Comparison of ENCODE assay signal across 10 cellular contexts in genomic region chr10:109996225-109996624, GRCh38. TPM values are rescaled to one million over a fixed set of nuclear protein-coding genes. Genes with fewer than 3 reads are reported as not detected.
A peak's percentile ranks its signal among the peaks of the same experiment; 100 is the strongest.
DNase-seq lines count a peak whose midpoint lies in the region; ATAC-seq, FAIRE-seq and TF ChIP-seq lines count a peak whose summit lies in the region.
"Had no signal": no experiment of that assay in that cellular context is flagged by ENCODE, and none has a peak within 500 bp of the region (broad histone marks: within the 10 kb centered on the region; RNA-seq: fewer than 3 reads in every experiment).

No MANE protein-coding gene starts in this region.

- no peaks in the 10 kb centered on the region for H3K36me3 Mint-ChIP-seq in stimulated activated effector memory CD8-positive, alpha-beta T cell treated with anti-CD3 and anti-CD28 coated beads, Interleukin-12 subunit alpha, Interleukin-12 subunit beta, amount 100 ng/mL, for 72 hours

- peak; percentile 82 for FAIRE-seq in small intestine (lab: Jason Lieb, UNC)

- H3K4me3 ChIP-seq in small intestine (ENCODE audit: low read depth in 1 of 2, low read length in 2 of 2) (peak overlapping the region in 1 of 2 donors; percentile 41), sigmoid colon (no peak overlapping the region)

- H3K9me3 ChIP-seq in small intestine (ENCODE audit: control insufficient read depth, low read depth) (no peaks in the 10 kb centered on the region), sigmoid colon (no peaks in the 10 kb centered on the region)

- H3K27ac Mint-ChIP-seq in stimulated activated effector memory CD8-positive, alpha-beta T cell treated with anti-CD3 and anti-CD28 coated beads, Interleukin-12 subunit alpha, Interleukin-12 subunit beta, amount 100 ng/mL, for 72 hours = no peak overlapping the region

- 2 to 25% (median 14%) methylated on average over 2 of the region's 2 CpGs for WGBS in small intestine, 3 donors
- WGBS in sigmoid colon, 2 donors = 8 to 26% methylated on average over 2 of the region's 2 CpGs

- ATAC-seq in GM19372 (IDR thresholded peaks at IDR 0.05; ENCODE audit: low read depth, unreplicated experiment) = peak; percentile 71
- peak; percentile 70 for ATAC-seq in HG03108 (IDR thresholded peaks at IDR 0.05; ENCODE audit: unreplicated experiment)
- ATAC-seq in stimulated activated effector memory CD8-positive, alpha-beta T cell treated with anti-CD3 and anti-CD28 coated beads, Interleukin-12 subunit alpha, Interleukin-12 subunit beta, amount 100 ng/mL, for 72 hours = no peak

- H3K4me1 Mint-ChIP-seq in stimulated activated effector memory CD8-positive, alpha-beta T cell treated with anti-CD3 and anti-CD28 coated beads, Interleukin-12 subunit alpha, Interleukin-12 subunit beta, amount 100 ng/mL, for 72 hours = peaks cover 6% of the 10 kb centered on the region

- H3K27me3 ChIP-seq in small intestine (ENCODE audit: control insufficient read depth in 2 of 2, insufficient read depth in 2 of 2, low read length in 2 of 2) = no peaks in the 10 kb centered on the region
- H3K27me3 ChIP-seq in sigmoid colon = no peaks in the 10 kb centered on the region

- TF ChIP-seq POLR2A in sigmoid colon (IDR thresholded peaks at IDR 0.05) = no peak

- H3K4me3 Mint-ChIP-seq in stimulated activated effector memory CD8-positive, alpha-beta T cell treated with anti-CD3 and anti-CD28 coated beads, Interleukin-12 subunit alpha, Interleukin-12 subunit beta, amount 100 ng/mL, for 72 hours = no peak overlapping the region

- H3K27ac ChIP-seq in VCaP (peak overlapping the region; percentile 58), small intestine (ENCODE audit: low read depth in 1 of 2, low read length in 1 of 2) (peak overlapping the region; percentile 64 to 89), sigmoid colon (peak overlapping the region in 2 of 4 donors; percentile 19 to 42)

- TF ChIP-seq CTCF in VCaP (conservative IDR thresholded peaks at IDR 0.05) (no peak), sigmoid colon (IDR thresholded peaks at IDR 0.05) (no peak)

- H3K36me3 ChIP-seq in small intestine (ENCODE audit: control insufficient read depth in 2 of 2, insufficient read depth in 2 of 2, low read length in 2 of 2) = no peaks in the 10 kb centered on the region
- H3K36me3 ChIP-seq in sigmoid colon = no peaks in the 10 kb centered on the region

- intact Hi-C loops in sigmoid colon (cut with DNase I) = no loop called here

- H3K4me1 ChIP-seq in small intestine (ENCODE audit: control insufficient read depth in 2 of 2, insufficient read depth in 1 of 2, low read depth in 1 of 2, low read length in 1 of 2) = peaks cover 8 to 10% of the 10 kb centered on the region in 2 donors
- H3K4me1 ChIP-seq in sigmoid colon = peaks cover 0 to 20% (median 5%) of the 10 kb centered on the region in 4 donors

- TF ChIP-seq EP300 in sigmoid colon (IDR thresholded peaks at IDR 0.05) = peak in 1 of 4 donors; percentile 14

- H3K9me3 Mint-ChIP-seq in stimulated activated effector memory CD8-positive, alpha-beta T cell treated with anti-CD3 and anti-CD28 coated beads, Interleukin-12 subunit alpha, Interleukin-12 subunit beta, amount 100 ng/mL, for 72 hours = no peaks in the 10 kb centered on the region

- peak; percentile 91 for DNase-seq in small intestine
- no peak for DNase-seq in kidney tubule cell (ENCODE audit: low spot score)
- DNase-seq in sigmoid colon = no peak
- no peak for DNase-seq in stimulated activated effector memory CD8-positive, alpha-beta T cell treated with anti-CD3 and anti-CD28 coated beads, Interleukin-12 subunit alpha, Interleukin-12 subunit beta, amount 100 ng/mL, for 72 hours (ENCODE audit: low spot score in 2 of 2)
- DNase-seq in cortex of kidney (lab: John Stamatoyannopoulos, UW) = no peak
- DNase-seq: H7; stimulated activated CD4-positive, alpha-beta T cell treated with anti-CD3 and anti-CD28 coated beads, Interleukin-1b, Interleukin-23, amount 100 ng/mL, for 48 hours had no signal

RNA-seq across cellular contexts. Expression of gene ADD3, which starts 11.6 kb away (rescaled TPM):
- 100 to 1,000 TPM in 1 of 3 donors, 10 to 100 TPM in 2; 63.7 to 123 (median 74.8) TPM for polyA plus RNA-seq in small intestine
- total RNA-seq in sigmoid colon = 100 to 1,000 TPM in 2 of 4 donors, 10 to 100 TPM in 2; 29.6 to 145 (median 98.3) TPM
- polyA plus RNA-seq in sigmoid colon = 100 to 1,000 TPM in 1 of 3 donors, 10 to 100 TPM in 2; 45.8 to 106 (median 63.1) TPM
